Comparison of ENCODE assay signal across 1 cellular context in genomic region chr10:69965919-69966662, GRCh38.
TF ChIP-seq lines count a peak whose summit lies in the region.

No MANE protein-coding gene starts in this region.

TF ChIP-seq in GM23338, 12 proteins besides CTCF, POLR2A, EP300 and RAD21:
- TF ChIP-seq ZNF462 (CRISPR knock-in tag; IDR thresholded peaks at IDR 0.05) (no peak), CREB1 (CRISPR knock-in tag; IDR thresholded peaks at IDR 0.05; ENCODE audit: low read depth) (no peak), ZNF114 (CRISPR knock-in tag; IDR thresholded peaks at IDR 0.05) (no peak), EZH2 (IDR thresholded peaks at IDR 0.05; ENCODE audit: low read depth, unreplicated experiment) (no peak), NANOG (IDR thresholded peaks at IDR 0.05; ENCODE audit: borderline replicate concordance) (no peak), POLR2AphosphoS5 (IDR thresholded peaks at IDR 0.05; ENCODE audit: low read depth) (no peak), STAT1 (IDR thresholded peaks at IDR 0.05; ENCODE audit: unreplicated experiment) (no peak), ETS1 (IDR thresholded peaks at IDR 0.05) (no peak), JUNB (IDR thresholded peaks at IDR 0.05; ENCODE audit: unreplicated experiment) (no peak), EZH2phosphoT487 (IDR thresholded peaks at IDR 0.05; ENCODE audit: unreplicated experiment) (no peak), ZNF331 (CRISPR knock-in tag; IDR thresholded peaks at IDR 0.05; ENCODE audit: low read depth) (no peak), REST (IDR thresholded peaks at IDR 0.05; ENCODE audit: unreplicated experiment) (no peak)
